1 cellular context compared by ENCODE assay signal in the genomic region with DNA sequence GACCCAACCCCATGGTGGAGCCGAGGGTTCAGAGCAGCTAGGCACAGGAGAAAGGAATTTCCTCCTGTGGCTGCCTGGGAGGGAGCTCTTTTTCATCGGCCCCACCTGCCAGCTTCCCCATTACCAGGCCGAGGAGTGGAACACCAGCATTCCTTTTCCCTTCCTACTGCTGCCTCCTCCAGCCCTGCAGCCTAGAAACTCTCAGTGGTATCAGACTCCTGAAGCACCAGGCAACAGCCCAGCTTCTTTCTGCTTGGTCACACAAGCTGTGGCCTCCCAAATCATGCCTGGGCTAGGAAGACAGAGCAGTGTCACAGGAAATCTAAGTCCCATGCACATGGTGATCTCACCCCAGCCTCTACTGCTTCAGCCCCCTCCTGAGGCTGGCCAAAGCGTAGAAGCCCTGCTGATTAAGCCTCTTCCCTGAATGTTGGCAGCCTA.
TF ChIP-seq lines count a peak whose summit lies in the region.

No MANE protein-coding gene starts in this region.

TF ChIP-seq in GM12878, 131 proteins besides CTCF, POLR2A, EP300 and RAD21:
- TF ChIP-seq PML (IDR thresholded peaks at IDR 0.05; ENCODE audit: low read length) (no peak), HDAC2 (IDR thresholded peaks at IDR 0.05) (no peak), MTA3 (IDR thresholded peaks at IDR 0.05; ENCODE audit: borderline replicate concordance, low read length) (no peak), RBBP5 (conservative IDR thresholded peaks at IDR 0.05) (no peak), BHLHE40 (IDR thresholded peaks at IDR 0.05; ENCODE audit: borderline replicate concordance in 1 of 2, low read depth in 2 of 2, low read length in 1 of 2) (no peak), MEF2A (IDR thresholded peaks at IDR 0.05; ENCODE audit: insufficient read depth, low read depth, low read length) (no peak), TBL1XR1 (IDR thresholded peaks at IDR 0.05; ENCODE audit: low read depth, low read length) (no peak), ZNF274 (IDR thresholded peaks at IDR 0.05; ENCODE audit: insufficient read depth, insufficient read length) (no peak), NFYA (IDR thresholded peaks at IDR 0.05; ENCODE audit: borderline replicate concordance, low read depth, low read length) (no peak), SREBF2 (IDR thresholded peaks at IDR 0.05; ENCODE audit: low read length) (no peak)
- TF ChIP-seq, protein P1, sequence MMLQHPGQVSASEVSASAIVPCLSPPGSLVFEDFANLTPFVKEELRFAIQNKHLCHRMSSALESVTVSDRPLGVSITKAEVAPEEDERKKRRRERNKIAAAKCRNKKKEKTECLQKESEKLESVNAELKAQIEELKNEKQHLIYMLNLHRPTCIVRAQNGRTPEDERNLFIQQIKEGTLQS (IDR thresholded peaks at IDR 0.05; ENCODE audit: borderline replicate concordance, extremely low read depth, low read depth, low read length), result no peak
- TF ChIP-seq, protein P2, sequence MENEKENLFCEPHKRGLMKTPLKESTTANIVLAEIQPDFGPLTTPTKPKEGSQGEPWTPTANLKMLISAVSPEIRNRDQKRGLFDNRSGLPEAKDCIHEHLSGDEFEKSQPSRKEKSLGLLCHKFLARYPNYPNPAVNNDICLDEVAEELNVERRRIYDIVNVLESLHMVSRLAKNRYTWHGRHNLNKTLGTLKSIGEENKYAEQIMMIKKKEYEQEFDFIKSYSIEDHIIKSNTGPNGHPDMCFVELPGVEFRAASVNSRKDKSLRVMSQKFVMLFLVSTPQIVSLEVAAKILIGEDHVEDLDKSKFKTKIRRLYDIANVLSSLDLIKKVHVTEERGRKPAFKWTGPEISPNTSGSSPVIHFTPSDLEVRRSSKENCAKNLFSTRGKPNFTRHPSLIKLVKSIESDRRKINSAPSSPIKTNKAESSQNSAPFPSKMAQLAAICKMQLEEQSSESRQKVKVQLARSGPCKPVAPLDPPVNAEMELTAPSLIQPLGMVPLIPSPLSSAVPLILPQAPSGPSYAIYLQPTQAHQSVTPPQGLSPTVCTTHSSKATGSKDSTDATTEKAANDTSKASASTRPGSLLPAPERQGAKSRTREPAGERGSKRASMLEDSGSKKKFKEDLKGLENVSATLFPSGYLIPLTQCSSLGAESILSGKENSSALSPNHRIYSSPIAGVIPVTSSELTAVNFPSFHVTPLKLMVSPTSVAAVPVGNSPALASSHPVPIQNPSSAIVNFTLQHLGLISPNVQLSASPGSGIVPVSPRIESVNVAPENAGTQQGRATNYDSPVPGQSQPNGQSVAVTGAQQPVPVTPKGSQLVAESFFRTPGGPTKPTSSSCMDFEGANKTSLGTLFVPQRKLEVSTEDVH (IDR thresholded peaks at IDR 0.05; ENCODE audit: low read depth, partially characterized antibody), result no peak
- TF ChIP-seq, protein P3, sequence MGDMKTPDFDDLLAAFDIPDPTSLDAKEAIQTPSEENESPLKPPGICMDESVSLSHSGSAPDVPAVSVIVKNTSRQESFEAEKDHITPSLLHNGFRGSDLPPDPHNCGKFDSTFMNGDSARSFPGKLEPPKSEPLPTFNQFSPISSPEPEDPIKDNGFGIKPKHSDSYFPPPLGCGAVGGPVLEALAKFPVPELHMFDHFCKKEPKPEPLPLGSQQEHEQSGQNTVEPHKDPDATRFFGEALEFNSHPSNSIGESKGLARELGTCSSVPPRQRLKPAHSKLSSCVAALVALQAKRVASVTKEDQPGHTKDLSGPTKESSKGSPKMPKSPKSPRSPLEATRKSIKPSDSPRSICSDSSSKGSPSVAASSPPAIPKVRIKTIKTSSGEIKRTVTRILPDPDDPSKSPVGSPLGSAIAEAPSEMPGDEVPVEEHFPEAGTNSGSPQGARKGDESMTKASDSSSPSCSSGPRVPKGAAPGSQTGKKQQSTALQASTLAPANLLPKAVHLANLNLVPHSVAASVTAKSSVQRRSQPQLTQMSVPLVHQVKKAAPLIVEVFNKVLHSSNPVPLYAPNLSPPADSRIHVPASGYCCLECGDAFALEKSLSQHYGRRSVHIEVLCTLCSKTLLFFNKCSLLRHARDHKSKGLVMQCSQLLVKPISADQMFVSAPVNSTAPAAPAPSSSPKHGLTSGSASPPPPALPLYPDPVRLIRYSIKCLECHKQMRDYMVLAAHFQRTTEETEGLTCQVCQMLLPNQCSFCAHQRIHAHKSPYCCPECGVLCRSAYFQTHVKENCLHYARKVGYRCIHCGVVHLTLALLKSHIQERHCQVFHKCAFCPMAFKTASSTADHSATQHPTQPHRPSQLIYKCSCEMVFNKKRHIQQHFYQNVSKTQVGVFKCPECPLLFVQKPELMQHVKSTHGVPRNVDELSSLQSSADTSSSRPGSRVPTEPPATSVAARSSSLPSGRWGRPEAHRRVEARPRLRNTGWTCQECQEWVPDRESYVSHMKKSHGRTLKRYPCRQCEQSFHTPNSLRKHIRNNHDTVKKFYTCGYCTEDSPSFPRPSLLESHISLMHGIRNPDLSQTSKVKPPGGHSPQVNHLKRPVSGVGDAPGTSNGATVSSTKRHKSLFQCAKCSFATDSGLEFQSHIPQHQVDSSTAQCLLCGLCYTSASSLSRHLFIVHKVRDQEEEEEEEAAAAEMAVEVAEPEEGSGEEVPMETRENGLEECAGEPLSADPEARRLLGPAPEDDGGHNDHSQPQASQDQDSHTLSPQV (IDR thresholded peaks at IDR 0.05), result no peak
- TF ChIP-seq, protein P4, sequence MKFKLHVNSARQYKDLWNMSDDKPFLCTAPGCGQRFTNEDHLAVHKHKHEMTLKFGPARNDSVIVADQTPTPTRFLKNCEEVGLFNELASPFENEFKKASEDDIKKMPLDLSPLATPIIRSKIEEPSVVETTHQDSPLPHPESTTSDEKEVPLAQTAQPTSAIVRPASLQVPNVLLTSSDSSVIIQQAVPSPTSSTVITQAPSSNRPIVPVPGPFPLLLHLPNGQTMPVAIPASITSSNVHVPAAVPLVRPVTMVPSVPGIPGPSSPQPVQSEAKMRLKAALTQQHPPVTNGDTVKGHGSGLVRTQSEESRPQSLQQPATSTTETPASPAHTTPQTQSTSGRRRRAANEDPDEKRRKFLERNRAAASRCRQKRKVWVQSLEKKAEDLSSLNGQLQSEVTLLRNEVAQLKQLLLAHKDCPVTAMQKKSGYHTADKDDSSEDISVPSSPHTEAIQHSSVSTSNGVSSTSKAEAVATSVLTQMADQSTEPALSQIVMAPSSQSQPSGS (IDR thresholded peaks at IDR 0.05; ENCODE audit: low read length), result no peak
TF ChIP-seq in GM12878: peak in this region for 0.
